In the genomic region with DNA sequence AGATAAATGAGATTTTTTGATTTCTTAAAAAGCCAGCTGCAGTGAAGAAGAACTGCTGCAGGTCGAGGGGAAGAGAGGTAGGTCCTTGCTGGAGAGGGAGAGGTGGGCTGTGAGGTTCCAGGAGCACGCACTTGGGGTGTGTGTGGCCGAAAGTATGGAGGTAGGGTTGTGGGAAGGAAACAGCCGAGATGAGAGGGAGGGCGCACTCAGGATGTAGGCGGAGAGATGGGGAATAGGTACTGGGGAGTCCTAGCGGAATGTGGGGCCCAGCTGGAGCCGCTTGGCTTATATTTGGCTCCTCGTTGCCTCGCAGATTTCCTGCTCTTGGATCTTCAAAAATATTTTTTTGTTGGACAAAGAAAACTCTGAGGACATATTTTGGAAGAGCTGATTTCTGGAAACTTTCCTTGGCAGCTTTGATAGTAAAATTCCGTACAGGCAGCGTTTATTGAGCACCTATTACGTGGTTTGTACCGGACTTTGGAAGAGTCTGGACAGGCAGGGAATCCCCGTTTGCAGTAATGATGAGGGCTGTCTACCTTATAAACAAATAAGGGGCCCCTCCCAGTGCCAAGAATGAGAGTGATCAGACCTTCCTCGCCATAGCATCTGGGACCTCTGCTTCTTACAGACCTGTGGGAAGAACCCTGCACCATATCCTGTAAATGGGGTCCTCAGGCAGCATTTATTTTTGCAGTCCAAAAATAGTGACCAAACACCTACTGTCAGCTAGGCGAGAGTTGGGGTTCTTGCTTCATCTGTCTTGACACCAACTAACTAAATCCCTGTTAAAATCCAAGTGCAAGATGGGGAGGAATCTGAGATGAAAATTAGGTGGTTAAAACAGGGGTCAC, we compare ENCODE assay signal across 8 cellular contexts. TPM values are rescaled to one million over a fixed set of nuclear protein-coding genes. Genes with fewer than 3 reads are reported as not detected.
DNase-seq lines count a peak whose midpoint lies in the region; ATAC-seq, FAIRE-seq and TF ChIP-seq lines count a peak whose summit lies in the region.

No MANE protein-coding gene starts in this region.

- H3K27me3 ChIP-seq in Panc1 (ENCODE audit: control insufficient read depth, insufficient read depth, low read length) (no peaks in the 10 kb centered on the region), pancreas (no peaks in the 10 kb centered on the region)

- in situ Hi-C loops in Panc1 (cut with HindIII; ENCODE audit: low pct_unique_long_range_greater_than_20kb, low sequenced_read_pairs): no loop called here

- no TSS peak for BruUV-seq in Panc1 (replicated peaks; lab: Mats Ljungman, UMichigan)

- ATAC-seq in Panc1 (no peak), pancreas (peak in 3 of 4 donors; percentile 2 to 11 (median 2)), HG02840 (IDR thresholded peaks at IDR 0.05; ENCODE audit: low FRiP score, unreplicated experiment) (no peak), GM19035 (IDR thresholded peaks at IDR 0.05; ENCODE audit: unreplicated experiment) (no peak), GM18858 (IDR thresholded peaks at IDR 0.05; ENCODE audit: unreplicated experiment) (no peak)

- FAIRE-seq in pancreas (lab: Jason Lieb, UNC): no peak

- H3K4me1 ChIP-seq in Panc1 (ENCODE audit: control insufficient read depth, insufficient read depth, low read length) (peaks cover 24% of the 10 kb centered on the region), pancreas (peaks cover 8 to 15% (median 13%) of the 10 kb centered on the region in 3 donors)

- H3K9me3 ChIP-seq in Panc1 (ENCODE audit: control insufficient read depth, insufficient read depth, low read depth, low read length) (no peaks in the 10 kb centered on the region), pancreas (no peaks in the 10 kb centered on the region)

- peak overlapping the region; percentile 66 to 76 for H3K4me3 ChIP-seq in Panc1 (ENCODE audit: low read depth in 2 of 2, low read length in 2 of 2)
- H3K4me3 ChIP-seq in epithelial cell of esophagus (ENCODE audit: low read length): peak overlapping the region; percentile 67
- peak overlapping the region; percentile 61 to 86 (median 75) for H3K4me3 ChIP-seq in pancreas

- WGBS in pancreas, 2 donors: 29 to 31% methylated on average over 17 of the region's 17 CpGs

- intact Hi-C loops in Panc1 (cut with micrococcal nuclease; ENCODE audit: unreplicated experiment) (no loop called here), pancreas (cut with DNase I) (no loop called here)

- POLR2A ChIA-PET in Panc1 (lab: Charles Lee): interaction anchor here (0.8 kb wide), 1 partner anchor 21 kb away, joined by 5 read pairs; no protein-coding TSS in a partner anchor

- H3K27ac ChIP-seq in Panc1 (ENCODE audit: low read length): peak overlapping the region; percentile 76
- peak overlapping the region; percentile 75 to 88 (median 88) for H3K27ac ChIP-seq in pancreas

- CTCF ChIA-PET in Panc1 (lab: Charles Lee): no interaction called here

- H3K36me3 ChIP-seq in Panc1 (ENCODE audit: control insufficient read depth, insufficient read depth, low read length): no peaks in the 10 kb centered on the region
- H3K36me3 ChIP-seq in pancreas: no peaks in the 10 kb centered on the region

- TF ChIP-seq CTCF in Panc1 (IDR thresholded peaks at IDR 0.05) (no peak), epithelial cell of esophagus (IDR thresholded peaks at IDR 0.05; ENCODE audit: insufficient read depth, low read depth, low read length, missing control alignments) (no peak), pancreas (IDR thresholded peaks at IDR 0.05) (no peak)

- DNase-seq in SIG-M5 treated with dmso at 0.1 percent for 504 hours (lab: John Stamatoyannopoulos, UW; ENCODE audit: unreplicated experiment) (peak; percentile 63), SIG-M5 (lab: John Stamatoyannopoulos, UW) (no peak), Panc1 (ENCODE audit: low read depth, low spot score) (no peak), epithelial cell of esophagus (ENCODE audit: low read depth) (no peak), pancreas (peak in 2 of 6 donors; percentile 24 to 27)

RNA-seq across cellular contexts. Expression of a gene that starts 1.5 kb away (rescaled TPM):
- 43.3 TPM for total RNA-seq in Panc1 (2021; ENCODE audit: unreplicated experiment)
- polyA plus RNA-seq in Panc1 (2012; ENCODE audit: insufficient read length): 28.5 TPM
- 10 to 100 TPM in 4 of 6 donors, 1 to 10 TPM in 2; 8.0 to 27.1 (median 12.0) TPM for total RNA-seq in pancreas
- polyA plus RNA-seq in pancreas: 1 to 10 TPM; 3.8 to 7.9 TPM

Comparison
In these comparisons a context has a peak if more than half of its experiments do, and no peak if none do; other contexts are left out.
1. ATAC-seq: peak in pancreas (3 of 4); none in Panc1 (single experiment), HG02840 (single experiment), GM19035 (single experiment) and GM18858 (single experiment).
2. Peak in every context shown above with its lines, with median percentiles within 50 percentile points of each other: H3K4me3 ChIP-seq.